Comparison of ENCODE assay signal across 16 cellular contexts in the genomic region with DNA sequence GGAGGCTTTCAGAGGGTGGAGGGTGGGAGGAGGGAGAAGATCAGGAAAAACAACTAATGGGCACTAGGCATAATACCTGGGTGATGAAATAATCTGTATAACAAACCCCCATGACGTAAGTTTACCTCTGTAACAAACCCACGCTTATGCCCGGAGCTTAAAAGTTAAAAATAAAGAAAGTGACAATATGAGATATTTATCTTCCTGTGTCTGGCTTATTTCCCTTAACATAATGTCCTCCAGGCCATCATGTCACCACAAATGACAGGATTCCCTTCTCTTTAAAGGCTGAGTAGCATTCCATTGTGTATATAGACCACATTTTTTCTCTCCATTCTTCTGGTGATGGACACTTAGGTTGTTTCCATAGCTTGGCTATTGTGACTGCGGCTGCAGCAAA.
DNase-seq lines count a peak whose midpoint lies in the region; ATAC-seq and TF ChIP-seq lines count a peak whose summit lies in the region.
"Had no signal": no experiment of that assay in that cellular context is flagged by ENCODE, and none has a peak within 500 bp of the region (broad histone marks: within the 10 kb centered on the region; RNA-seq: fewer than 3 reads in every experiment).

No MANE protein-coding gene starts in this region.

- H3K4me3 Mint-ChIP-seq in GM23338: no peak overlapping the region
- H3K4me3 Mint-ChIP-seq in endothelial cell (ENCODE audit: unreplicated experiment): no peak overlapping the region
- no peak overlapping the region for H3K4me3 Mint-ChIP-seq in nephron progenitor cell
- H3K4me3 Mint-ChIP-seq: CD4-positive, alpha-beta memory T cell; H9 had no signal

- H3K27me3 ChIP-seq in GM23338 (ENCODE audit: insufficient read depth): no peaks in the 10 kb centered on the region
- H3K27me3 ChIP-seq in smooth muscle cell (ENCODE audit: low read depth): no peaks in the 10 kb centered on the region

- H3K9me3 Mint-ChIP-seq in GM23338: no peaks in the 10 kb centered on the region; the same call in 2 of the 3 replicates
- H3K9me3 Mint-ChIP-seq in endothelial cell (ENCODE audit: unreplicated experiment): no peaks in the 10 kb centered on the region
- H3K9me3 Mint-ChIP-seq in nephron progenitor cell: no peaks in the 10 kb centered on the region

- WGBS in smooth muscle cell (ENCODE audit: low lambda C conversion rate): 83% methylated on average over 4 of the region's 4 CpGs
- 75 to 79% methylated on average over 4 of the region's 4 CpGs for WGBS in lower leg skin, 2 donors

- 0 out of 2 replicates have a peak, but pooled peaks cover 9% of the 10 kb centered on the region for H3K9me2 ChIP-seq in GM23338 (ENCODE audit: insufficient read depth)

- TF ChIP-seq CTCF in GM23338 (conservative IDR thresholded peaks at IDR 0.05; ENCODE audit: low read depth in 2 of 2) (no peak), endothelial cell (IDR thresholded peaks at IDR 0.05; ENCODE audit: unreplicated experiment) (no peak), nephron progenitor cell (IDR thresholded peaks at IDR 0.05) (no peak), smooth muscle cell (IDR thresholded peaks at IDR 0.05; ENCODE audit: borderline replicate concordance, insufficient read depth, poor library complexity, severe bottlenecking) (no peak), lower leg skin (IDR thresholded peaks at IDR 0.05) (no peak)

- H3K4me3 ChIP-seq in GM23338: no peak overlapping the region
- no peak overlapping the region for H3K4me3 ChIP-seq in smooth muscle cell
- H3K4me3 ChIP-seq in lower leg skin (ENCODE audit: low read depth, poor library complexity, severe bottlenecking): no peak overlapping the region
- H3K4me3 ChIP-seq: GM23248 had no signal

- no peak for DNase-seq in GM23338 (ENCODE audit: low spot score)
- DNase-seq in endothelial cell (ENCODE audit: low spot score): no peak
- DNase-seq in nephron progenitor cell: no peak
- no peak for DNase-seq in smooth muscle cell (lab: John Stamatoyannopoulos, UW; ENCODE audit: unreplicated experiment)
- no peak for DNase-seq in lower leg skin (ENCODE audit: low spot score in 2 of 2)
- DNase-seq in central memory CD4-positive, alpha-beta T cell: no peak
- no peak for DNase-seq in NCI-H524 (lab: John Stamatoyannopoulos, UW)
- DNase-seq: C1 segment of cervical spinal cord; CD4-positive, alpha-beta memory T cell; COR-L47; DMS153; DND-41; GM23248; H9 had no signal

- no peaks in the 10 kb centered on the region for H3K9me3 ChIP-seq in smooth muscle cell (replicated peaks; ENCODE audit: low read depth)

- no peaks in the 10 kb centered on the region for H3K36me3 ChIP-seq in GM23338 (ENCODE audit: insufficient read depth)
- no peaks in the 10 kb centered on the region for H3K36me3 ChIP-seq in smooth muscle cell (ENCODE audit: low read depth)

- H3K4me1 ChIP-seq in GM23338 (ENCODE audit: insufficient read depth) (peaks cover 8% of the 10 kb centered on the region), smooth muscle cell (ENCODE audit: low read depth) (peaks cover 8% of the 10 kb centered on the region)

- peak overlapping the region; percentile 66; the same call in 1 of the 2 replicates for H2AFZ ChIP-seq in GM23338
- no peak overlapping the region for H2AFZ ChIP-seq in smooth muscle cell (ENCODE audit: low read depth)
- H2AFZ ChIP-seq: GM23248 had no signal

- ATAC-seq in GM23338 (no peak), HG02840 (IDR thresholded peaks at IDR 0.05; ENCODE audit: low FRiP score, unreplicated experiment) (no peak)
- ATAC-seq: HCT116 had no signal

- H3K79me2 ChIP-seq in GM23338 (replicated peaks; ENCODE audit: insufficient read depth): no peaks in the 10 kb centered on the region
- no peaks in the 10 kb centered on the region for H3K79me2 ChIP-seq in smooth muscle cell (ENCODE audit: low read depth)

- no peak overlapping the region for H3K27ac Mint-ChIP-seq in GM23338
- H3K27ac Mint-ChIP-seq in endothelial cell (ENCODE audit: unreplicated experiment): peak overlapping the region; percentile 3
- H3K27ac Mint-ChIP-seq in nephron progenitor cell: peak overlapping the region; percentile 98
- H3K27ac Mint-ChIP-seq: CD4-positive, alpha-beta memory T cell had no signal

- no peaks in the 10 kb centered on the region for H4K20me1 ChIP-seq in GM23338 (replicated peaks; ENCODE audit: insufficient read depth)
- no peaks in the 10 kb centered on the region for H4K20me1 ChIP-seq in smooth muscle cell (ENCODE audit: low read depth)

- H3F3A ChIP-seq in GM23338 (replicated peaks; ENCODE audit: low read depth): no peaks in the 10 kb centered on the region
- no peaks in the 10 kb centered on the region for H3F3A ChIP-seq in smooth muscle cell (ENCODE audit: low read depth)

- H3K27ac ChIP-seq in GM23338 (ENCODE audit: low read depth) (no peak overlapping the region), smooth muscle cell (ENCODE audit: low read depth) (peak overlapping the region; percentile 79)
- H3K27ac ChIP-seq: GM23248 had no signal

- peaks cover 4% of the 10 kb centered on the region for H3K27me3 Mint-ChIP-seq in GM23338 (ENCODE audit: insufficient read depth, low read depth, poor library complexity)
- H3K27me3 Mint-ChIP-seq in endothelial cell (ENCODE audit: unreplicated experiment): peaks cover 2% of the 10 kb centered on the region
- H3K27me3 Mint-ChIP-seq in nephron progenitor cell (ENCODE audit: low read depth, poor library complexity): peaks cover 14% of the 10 kb centered on the region

- no peak overlapping the region for H3K9ac ChIP-seq in smooth muscle cell (ENCODE audit: low read depth)
- H3K9ac ChIP-seq: GM23248 had no signal

- H3K4me1 Mint-ChIP-seq in GM23338 (peaks cover 32% of the 10 kb centered on the region), endothelial cell (ENCODE audit: unreplicated experiment) (peaks cover 19% of the 10 kb centered on the region), nephron progenitor cell (peaks cover 66% of the 10 kb centered on the region)
- H3K4me1 Mint-ChIP-seq: CD4-positive, alpha-beta memory T cell had no signal

- TF ChIP-seq POLR2A in lower leg skin (IDR thresholded peaks at IDR 0.05): no peak

- intact Hi-C loops in lower leg skin (cut with DNase I; ENCODE audit: low total_unique reads): no loop called here

- H3K4me2 ChIP-seq in GM23338: no peak overlapping the region
- H3K4me2 ChIP-seq in smooth muscle cell: no peak overlapping the region

- H3K36me3 Mint-ChIP-seq in GM23338 (ENCODE audit: low read depth) (no peaks in the 10 kb centered on the region), endothelial cell (ENCODE audit: low read depth, unreplicated experiment) (no peaks in the 10 kb centered on the region), nephron progenitor cell (ENCODE audit: low read depth) (no peaks in the 10 kb centered on the region)
- H3K36me3 Mint-ChIP-seq: CD4-positive, alpha-beta memory T cell had no signal

TF ChIP-seq in GM23338, 12 proteins besides CTCF, POLR2A, EP300 and RAD21 (continues in another document):
- TF ChIP-seq CREB1 (CRISPR knock-in tag; IDR thresholded peaks at IDR 0.05; ENCODE audit: low read depth) (no peak), EZH2phosphoT487 (IDR thresholded peaks at IDR 0.05; ENCODE audit: unreplicated experiment) (no peak), EZH2 (IDR thresholded peaks at IDR 0.05; ENCODE audit: low read depth, unreplicated experiment) (no peak), NANOG (IDR thresholded peaks at IDR 0.05; ENCODE audit: borderline replicate concordance) (no peak), POLR2AphosphoS5 (IDR thresholded peaks at IDR 0.05; ENCODE audit: low read depth) (no peak), JUNB (IDR thresholded peaks at IDR 0.05; ENCODE audit: unreplicated experiment) (no peak), ZNF331 (CRISPR knock-in tag; IDR thresholded peaks at IDR 0.05; ENCODE audit: low read depth) (no peak), ZNF114 (CRISPR knock-in tag; IDR thresholded peaks at IDR 0.05) (no peak)
- TF ChIP-seq, protein P1, sequence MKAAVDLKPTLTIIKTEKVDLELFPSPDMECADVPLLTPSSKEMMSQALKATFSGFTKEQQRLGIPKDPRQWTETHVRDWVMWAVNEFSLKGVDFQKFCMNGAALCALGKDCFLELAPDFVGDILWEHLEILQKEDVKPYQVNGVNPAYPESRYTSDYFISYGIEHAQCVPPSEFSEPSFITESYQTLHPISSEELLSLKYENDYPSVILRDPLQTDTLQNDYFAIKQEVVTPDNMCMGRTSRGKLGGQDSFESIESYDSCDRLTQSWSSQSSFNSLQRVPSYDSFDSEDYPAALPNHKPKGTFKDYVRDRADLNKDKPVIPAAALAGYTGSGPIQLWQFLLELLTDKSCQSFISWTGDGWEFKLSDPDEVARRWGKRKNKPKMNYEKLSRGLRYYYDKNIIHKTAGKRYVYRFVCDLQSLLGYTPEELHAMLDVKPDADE (IDR thresholded peaks at IDR 0.05): no peak
